12 cellular contexts compared by ENCODE assay signal in genomic region chrX:20063716-20064351, GRCh38. TPM values are rescaled to one million over a fixed set of nuclear protein-coding genes. Genes with fewer than 3 reads are reported as not detected.
DNase-seq lines count a peak whose midpoint lies in the region; ATAC-seq and TF ChIP-seq lines count a peak whose summit lies in the region.
"Had no signal": no experiment of that assay in that cellular context is flagged by ENCODE, and none has a peak within 500 bp of the region (broad histone marks: within the 10 kb centered on the region; RNA-seq: fewer than 3 reads in every experiment).

No MANE protein-coding gene starts in this region.

- no peak overlapping the region for H3K4me3 ChIP-seq in NB4 (ENCODE audit: low read depth, low read length)
- no peak overlapping the region for H3K4me3 ChIP-seq in epithelial cell of proximal tubule (ENCODE audit: low read depth, low read length)
- no peak overlapping the region for H3K4me3 ChIP-seq in MG63
- no peak overlapping the region for H3K4me3 ChIP-seq in colonic mucosa
- H3K4me3 ChIP-seq: HAP-1 had no signal

- peak; percentile 1 to 11 for DNase-seq in stimulated activated CD4-positive, alpha-beta T cell treated with anti-CD3 and anti-CD28 coated beads, Interleukin-2, amount 100 ng/mL, for 48 hours
- no peak for DNase-seq in stimulated activated CD4-positive, alpha-beta T cell treated with anti-CD3 and anti-CD28 coated beads, Interleukin-12 subunit alpha, Interleukin-12 subunit beta, amount 100 ng/mL, for 4 hours
- DNase-seq in NB4 (ENCODE audit: low read depth) (peak; percentile 21), epithelial cell of proximal tubule (ENCODE audit: low read depth) (no peak), MG63 (no peak), mucosa of gallbladder (ENCODE audit: low spot score) (no peak), colonic mucosa (no peak)
- DNase-seq: Calu3, NCI-H1436, T1000 had no signal

- ATAC-seq in HG02571 (IDR thresholded peaks at IDR 0.05; ENCODE audit: unreplicated experiment): no peak

- H3K4me1 ChIP-seq in colonic mucosa: no peaks in the 10 kb centered on the region
- H3K4me1 ChIP-seq: HAP-1 had no signal

- no peaks in the 10 kb centered on the region for H3K36me3 ChIP-seq in MG63
- no peaks in the 10 kb centered on the region for H3K36me3 ChIP-seq in colonic mucosa
- H3K36me3 ChIP-seq: HAP-1 had no signal

- no peak for TF ChIP-seq POLR2A in NB4 (IDR thresholded peaks at IDR 0.05; ENCODE audit: extremely low read depth, insufficient read length)

- TF ChIP-seq CTCF in NB4 (IDR thresholded peaks at IDR 0.05; ENCODE audit: low read depth, low read length) (peak; percentile 35), epithelial cell of proximal tubule (conservative IDR thresholded peaks at IDR 0.05; ENCODE audit: low read depth, low read length) (peak; percentile 49), colonic mucosa (IDR thresholded peaks at IDR 0.05) (no peak)

- intact Hi-C loops in colonic mucosa (cut with DNase I): no loop called here

- H3K27me3 ChIP-seq in MG63 (no peaks in the 10 kb centered on the region), colonic mucosa (no peaks in the 10 kb centered on the region)

- no peaks in the 10 kb centered on the region for H3K9me3 ChIP-seq in MG63
- H3K9me3 ChIP-seq in colonic mucosa: no peaks in the 10 kb centered on the region
- H3K9me3 ChIP-seq: HAP-1 had no signal

- no peak overlapping the region for H3K27ac ChIP-seq in colonic mucosa

- no peak overlapping the region for H3K9ac ChIP-seq in colonic mucosa (ENCODE audit: low read depth in 2 of 2, low read length in 2 of 2)

RNA-seq across cellular contexts. Expression of gene MAP7D2, which starts 52.9 kb away (rescaled TPM):
- 1.4 and 2.2 TPM in 2 replicates for total RNA-seq in epithelial cell of proximal tubule
- total RNA-seq in MG63 (2014; rRNA removed; shearing (Covaris generic); ENCODE audit: low replicate concordance): 0.07 and 0.25 TPM in 2 replicates
- total RNA-seq in mucosa of gallbladder: 5.2 TPM
- 1 to 10 TPM; 2.1 to 2.4 TPM for total RNA-seq in colonic mucosa

Comparison
In these comparisons a context has a peak if more than half of its experiments do, and no peak if none do; other contexts are left out.
1. DNase-seq: peak in stimulated activated CD4-positive, alpha-beta T cell treated with anti-CD3 and anti-CD28 coated beads, Interleukin-2, amount 100 ng/mL, for 48 hours (2 of 2) and NB4 (single experiment); none in stimulated activated CD4-positive, alpha-beta T cell treated with anti-CD3 and anti-CD28 coated beads, Interleukin-12 subunit alpha, Interleukin-12 subunit beta, amount 100 ng/mL, for 4 hours (single experiment), epithelial cell of proximal tubule (single experiment), MG63 (single experiment), mucosa of gallbladder (single experiment) and colonic mucosa (single experiment).